9 cellular contexts compared by ENCODE assay signal in genomic region chrX:120014354-120015129, GRCh38.
DNase-seq lines count a peak whose midpoint lies in the region; ATAC-seq and TF ChIP-seq lines count a peak whose summit lies in the region.
"Had no signal": no experiment of that assay in that cellular context is flagged by ENCODE, and none has a peak within 500 bp of the region (broad histone marks: within the 10 kb centered on the region; RNA-seq: fewer than 3 reads in every experiment).

No MANE protein-coding gene starts in this region.

- no peaks in the 10 kb centered on the region for H3K79me2 ChIP-seq in neural progenitor cell (ENCODE audit: low read depth)
- H3K79me2 ChIP-seq in GM23248 (ENCODE audit: insufficient read depth) = no peaks in the 10 kb centered on the region

- no peaks in the 10 kb centered on the region for H3K4me1 Mint-ChIP-seq in endothelial cell (ENCODE audit: unreplicated experiment)
- no peaks in the 10 kb centered on the region for H3K4me1 Mint-ChIP-seq in neural progenitor cell

- H3K27me3 Mint-ChIP-seq in endothelial cell (ENCODE audit: unreplicated experiment) (peaks cover 11% of the 10 kb centered on the region), neural progenitor cell (ENCODE audit: insufficient read depth, low read depth) (peaks cover 49% of the 10 kb centered on the region)

- no peaks in the 10 kb centered on the region for H3K9me2 ChIP-seq in GM23248 (ENCODE audit: insufficient read depth)

- H3K4me3 ChIP-seq in HUES48 (ENCODE audit: low read depth, low read length) (peak overlapping the region; percentile 54), neural progenitor cell (peak overlapping the region; percentile 42), GM23248 (no peak overlapping the region)

- H3K4me2 ChIP-seq in neural progenitor cell (peak overlapping the region; percentile 69), GM23248 (ENCODE audit: unreplicated experiment) (no peak overlapping the region)

- no peaks in the 10 kb centered on the region for H3K36me3 ChIP-seq in HUES48 (ENCODE audit: control insufficient read depth, insufficient read depth, low read length)
- H3K36me3 ChIP-seq in neural progenitor cell = no peaks in the 10 kb centered on the region
- H3K36me3 ChIP-seq in GM23248 (ENCODE audit: low read depth) = no peaks in the 10 kb centered on the region

- 40 to 44% methylated on average over 21 to 23 of the region's 30 CpGs for WGBS in GM23248 (ENCODE audit: low coverage in 1 of 2, low lambda C conversion rate in 2 of 2, missing lambda C conversion rate in 2 of 2), 2 experiments

- H3K36me3 Mint-ChIP-seq in endothelial cell (ENCODE audit: low read depth, unreplicated experiment) (no peaks in the 10 kb centered on the region), neural progenitor cell (no peaks in the 10 kb centered on the region)

- in situ Hi-C loops in GM23248 (cut with MboI) = loop anchor here (25.0 kb wide), 2 partner anchors 98 to 198 kb away; partner anchors contain the start of gene RHOXF1

- no peaks in the 10 kb centered on the region for H3K9me3 Mint-ChIP-seq in endothelial cell (ENCODE audit: unreplicated experiment)
- H3K9me3 Mint-ChIP-seq in neural progenitor cell = peaks cover 8% of the 10 kb centered on the region

- H3K4me3 Mint-ChIP-seq in endothelial cell (ENCODE audit: unreplicated experiment) = peak overlapping the region; percentile 59
- H3K4me3 Mint-ChIP-seq in neural progenitor cell = peak overlapping the region; percentile 77

- no peak overlapping the region for H3K9ac ChIP-seq in HUES48 (ENCODE audit: low read depth, low read length)
- no peak overlapping the region for H3K9ac ChIP-seq in neural progenitor cell
- H3K9ac ChIP-seq in GM23248 = no peak overlapping the region

- peaks cover 6% of the 10 kb centered on the region; the same call in 1 of the 2 replicates for H3K9me3 ChIP-seq in HUES48 (ENCODE audit: control insufficient read depth, insufficient read depth, low read length)
- H3K9me3 ChIP-seq in neural progenitor cell (ENCODE audit: low read depth) = no peaks in the 10 kb centered on the region
- no peaks in the 10 kb centered on the region for H3K9me3 ChIP-seq in GM23248 (ENCODE audit: low read depth)

- TF ChIP-seq CTCF in C4-2B (conservative IDR thresholded peaks at IDR 0.05) = no peak
- TF ChIP-seq CTCF in endothelial cell (IDR thresholded peaks at IDR 0.05; ENCODE audit: unreplicated experiment) = no peak
- no peak for TF ChIP-seq CTCF in neural progenitor cell (IDR thresholded peaks at IDR 0.05)

- H3F3A ChIP-seq in neural progenitor cell (ENCODE audit: low read depth) = no peaks in the 10 kb centered on the region
- H3F3A ChIP-seq in GM23248 (ENCODE audit: insufficient read depth) = no peaks in the 10 kb centered on the region

- ATAC-seq in GM18907 (IDR thresholded peaks at IDR 0.05; ENCODE audit: unreplicated experiment) = no peak

- H3K27me3 ChIP-seq in HUES48 (ENCODE audit: control insufficient read depth, insufficient read depth, low read length) (peaks cover 74% of the 10 kb centered on the region), neural progenitor cell (peaks cover 100% of the 10 kb centered on the region), GM23248 (replicated peaks; ENCODE audit: insufficient read depth) (peaks cover 9% of the 10 kb centered on the region; the same call in 1 of the 2 replicates)

- no peaks in the 10 kb centered on the region for H3K4me1 ChIP-seq in HUES48 (ENCODE audit: control insufficient read depth, insufficient read depth, low read length)
- no peaks in the 10 kb centered on the region for H3K4me1 ChIP-seq in neural progenitor cell
- no peaks in the 10 kb centered on the region for H3K4me1 ChIP-seq in GM23248 (ENCODE audit: insufficient read depth)

- DNase-seq in endothelial cell (ENCODE audit: low spot score) = no peak
- no peak for DNase-seq in neural progenitor cell (ENCODE audit: low spot score)
- DNase-seq in LoVo (ENCODE audit: low spot score) = no peak
- DNase-seq in GM23248 = no peak
- no peak for DNase-seq in NCI-H345 (lab: John Stamatoyannopoulos, UW)
- DNase-seq: NCI-H1930 had no signal

- H3K27ac ChIP-seq in C4-2B (peak overlapping the region; percentile 49; the same call in 1 of the 2 replicates), HUES48 (ENCODE audit: low read depth, low read length) (no peak overlapping the region), neural progenitor cell (no peak overlapping the region), GM23248 (no peak overlapping the region)

- no peak overlapping the region for H3K27ac Mint-ChIP-seq in endothelial cell (ENCODE audit: unreplicated experiment)
- no peak overlapping the region for H3K27ac Mint-ChIP-seq in neural progenitor cell

- H2AFZ ChIP-seq in neural progenitor cell (replicated peaks) (peak overlapping the region; percentile 50), GM23248 (no peak overlapping the region)

- H4K20me1 ChIP-seq in neural progenitor cell (ENCODE audit: low read depth) (no peaks in the 10 kb centered on the region), GM23248 (ENCODE audit: insufficient read depth) (no peaks in the 10 kb centered on the region)
